Comparison of ENCODE assay signal across 10 cellular contexts in genomic region chr1:157595356-157595755, GRCh38. TPM values are rescaled to one million over a fixed set of nuclear protein-coding genes. Genes with fewer than 3 reads are reported as not detected.
DNase-seq lines count a peak whose midpoint lies in the region; ATAC-seq lines count a peak whose summit lies in the region.
"Had no signal": no experiment of that assay in that cellular context is flagged by ENCODE, and none has a peak within 500 bp of the region (broad histone marks: within the 10 kb centered on the region; RNA-seq: fewer than 3 reads in every experiment).

No MANE protein-coding gene starts in this region.

- H2AK5ac ChIP-seq in mesenchymal stem cell (ENCODE audit: low read length, severe bottlenecking): no peak overlapping the region

- H2BK15ac ChIP-seq in mesenchymal stem cell (ENCODE audit: low read depth, poor library complexity, severe bottlenecking): no peak overlapping the region

- no peak overlapping the region for H2BK120ac ChIP-seq in mesenchymal stem cell (ENCODE audit: low read depth, low read length)

- no peak overlapping the region for H3K18ac ChIP-seq in mesenchymal stem cell (ENCODE audit: low read depth in 1 of 2, low read length in 2 of 2)

- H3K27me3 ChIP-seq in mesenchymal stem cell (ENCODE audit: control insufficient read depth in 1 of 2, insufficient read depth in 1 of 2, low read length in 2 of 2): peaks cover 0 to 2% of the 10 kb centered on the region in 2 experiments

- DNase-seq in germinal center (ENCODE audit: low spot score) (peak; percentile 57), mesenchymal stem cell (no peak), NCI-H510A treated with DMSO at 0.1 percent for 48 hours (lab: John Stamatoyannopoulos, UW) (no peak)
- DNase-seq in stimulated activated CD4-positive, alpha-beta T cell treated with anti-CD3 and anti-CD28 coated beads, Interleukin-12 subunit alpha, Interleukin-12 subunit beta, amount 100 ng/mL, for 4 hours: no peak
- DNase-seq in stimulated activated CD4-positive, alpha-beta T cell treated with anti-CD3 and anti-CD28 coated beads, Interleukin-1b, Interleukin-23, amount 100 ng/mL, for 48 hours: no peak

- H3K4me1 ChIP-seq in mesenchymal stem cell (ENCODE audit: control insufficient read depth, insufficient read depth, low read depth, low read length): no peaks in the 10 kb centered on the region

- H3K9me3 ChIP-seq in mesenchymal stem cell (ENCODE audit: control insufficient read depth, low read length): no peaks in the 10 kb centered on the region

- 51% methylated on average over 1 of the region's 2 CpGs for WGBS in mesenchymal stem cell

- no peak overlapping the region for H3K9ac ChIP-seq in mesenchymal stem cell (ENCODE audit: low read length)

- no peak overlapping the region for H2BK5ac ChIP-seq in mesenchymal stem cell (ENCODE audit: low read depth, low read length, poor library complexity, severe bottlenecking)

- no peak overlapping the region for H3K4ac ChIP-seq in mesenchymal stem cell (ENCODE audit: low read depth in 1 of 2, low read length in 2 of 2)

- no peak overlapping the region for H3K23ac ChIP-seq in mesenchymal stem cell (ENCODE audit: low read length in 2 of 2)

- no peak overlapping the region for H3K14ac ChIP-seq in mesenchymal stem cell (ENCODE audit: low read length in 2 of 2)

- H3K79me1 ChIP-seq in mesenchymal stem cell (replicated peaks; ENCODE audit: low read length, poor library complexity, severe bottlenecking): no peaks in the 10 kb centered on the region

- no peak overlapping the region for H2AFZ ChIP-seq in mesenchymal stem cell (ENCODE audit: low read depth, low read length)

- no peak overlapping the region for H3K4me3 ChIP-seq in mesenchymal stem cell (ENCODE audit: insufficient read depth in 1 of 2, low read depth in 1 of 2, low read length in 2 of 2)
- H3K4me3 ChIP-seq: lung, SK-N-MC had no signal

- H3K36me3 ChIP-seq in mesenchymal stem cell (ENCODE audit: control insufficient read depth in 1 of 2, insufficient read depth in 2 of 2, low read depth in 1 of 2, low read length in 2 of 2): no peaks in the 10 kb centered on the region

- ATAC-seq in GM18858 (IDR thresholded peaks at IDR 0.05; ENCODE audit: unreplicated experiment) (peak; percentile 59), GM21825 (IDR thresholded peaks at IDR 0.05; ENCODE audit: unreplicated experiment) (peak; percentile 58), HG03558 (IDR thresholded peaks at IDR 0.05; ENCODE audit: extremely low read depth, unreplicated experiment) (peak; percentile 54)

- no peak overlapping the region for H4K91ac ChIP-seq in mesenchymal stem cell (ENCODE audit: low read length)

- no peak overlapping the region for H2BK12ac ChIP-seq in mesenchymal stem cell (ENCODE audit: low read length in 2 of 2)

- H3K4me2 ChIP-seq in mesenchymal stem cell (ENCODE audit: low read length, poor library complexity, severe bottlenecking): no peak overlapping the region

- H3K27ac ChIP-seq in mesenchymal stem cell (ENCODE audit: low read length, poor library complexity, severe bottlenecking): no peak overlapping the region
- H3K27ac ChIP-seq: SK-N-MC had no signal

- no peak overlapping the region for H4K8ac ChIP-seq in mesenchymal stem cell (ENCODE audit: low read length)

RNA-seq across cellular contexts. Expression of gene FCRL4, which starts 2.5 kb away (rescaled TPM):
- polyA plus RNA-seq in mesenchymal stem cell (2013, experiment 1 of 2): not detected
- polyA plus RNA-seq in mesenchymal stem cell (2013, experiment 2 of 2): not detected

RNA-seq across cellular contexts. Expression of gene FCRL5, which starts 43.0 kb away (rescaled TPM):
- not detected for polyA plus RNA-seq in mesenchymal stem cell (2013, experiment 1 of 2)
- not detected for polyA plus RNA-seq in mesenchymal stem cell (2013, experiment 2 of 2)
